ENCODE assay signal across 8 cellular contexts in the genomic region with DNA sequence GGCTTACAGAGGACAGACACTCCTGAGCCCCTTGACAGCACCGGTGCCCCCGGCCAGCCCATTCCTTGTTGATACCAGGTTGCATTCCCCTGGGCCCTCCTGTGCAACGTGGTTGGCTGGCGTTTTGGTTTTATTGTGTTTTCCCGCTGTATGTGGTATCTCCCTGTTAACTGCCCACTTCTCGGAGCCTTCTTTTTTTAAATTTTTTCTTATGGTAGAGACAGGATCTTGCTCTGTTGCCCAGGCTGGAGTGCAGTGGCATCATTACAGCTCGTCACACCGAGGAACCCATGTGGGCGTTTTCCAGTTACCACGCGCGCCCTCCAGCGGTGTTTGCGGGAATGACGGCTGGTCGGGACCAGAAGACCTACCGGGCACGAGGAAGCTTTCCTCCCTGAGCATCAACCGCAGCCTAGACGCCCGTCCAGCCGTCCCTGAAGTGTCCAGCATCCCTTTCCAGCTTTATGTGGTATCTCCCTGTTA. TPM values are rescaled to one million over a fixed set of nuclear protein-coding genes. Genes with fewer than 3 reads are reported as not detected.
DNase-seq lines count a peak whose midpoint lies in the region; ATAC-seq and TF ChIP-seq lines count a peak whose summit lies in the region.

No MANE protein-coding gene starts in this region.

- ATAC-seq in right cardiac atrium (peak; percentile 14 to 30), GM21786 (IDR thresholded peaks at IDR 0.05; ENCODE audit: unreplicated experiment) (no peak), GM18868 (IDR thresholded peaks at IDR 0.05; ENCODE audit: unreplicated experiment) (no peak)

- no peaks in the 10 kb centered on the region for H3F3A ChIP-seq in SU-DHL-6 (ENCODE audit: insufficient read depth)

- H3K27ac ChIP-seq in SU-DHL-6 (ENCODE audit: low read depth, low read length) (no peak overlapping the region), right cardiac atrium (ENCODE audit: low read length) (no peak overlapping the region)

- H3K27me3 ChIP-seq in SU-DHL-6 (ENCODE audit: low read length) = no peaks in the 10 kb centered on the region
- H3K27me3 ChIP-seq in right cardiac atrium (ENCODE audit: control insufficient read depth, insufficient read depth) = no peaks in the 10 kb centered on the region

- no peaks in the 10 kb centered on the region for H3K36me3 Mint-ChIP-seq in IgD-negative memory B cell

- intact Hi-C loops in right cardiac atrium (cut with DNase I) = no loop called here

- H3K4me3 ChIP-seq in SU-DHL-6 (ENCODE audit: insufficient read depth, low read length, poor library complexity, severe bottlenecking) = no peak overlapping the region
- no peak overlapping the region for H3K4me3 ChIP-seq in right cardiac atrium (ENCODE audit: low read length)

- peaks cover 2 to 6% (median 4%) of the 10 kb centered on the region in 3 donors for H3K4me1 Mint-ChIP-seq in IgD-negative memory B cell

- H3K9ac ChIP-seq in SU-DHL-6 (ENCODE audit: low read length) = no peak overlapping the region

- peaks cover 0 to 4% (median 0%) of the 10 kb centered on the region in 3 donors for H3K9me3 Mint-ChIP-seq in IgD-negative memory B cell

- no peaks in the 10 kb centered on the region for H3K9me2 ChIP-seq in SU-DHL-6 (replicated peaks; ENCODE audit: insufficient read depth, low read length)

- no peaks in the 10 kb centered on the region for H4K20me1 ChIP-seq in SU-DHL-6 (ENCODE audit: low read depth, low read length)

- no peaks in the 10 kb centered on the region for H3K79me2 ChIP-seq in SU-DHL-6 (ENCODE audit: insufficient read depth, low read length)

- DNase-seq in DMS153 (lab: John Stamatoyannopoulos, UW) (peak; percentile 10), right cardiac atrium (peak; percentile 53 to 83 (median 79))
- DNase-seq in activated naive CD4-positive, alpha-beta T cell treated with anti-CD3 and anti-CD28 coated beads, Interleukin-2, amount 50 U/mL, for 16 hours = peak; percentile 82
- peak; percentile 65 to 86 (median 82) for DNase-seq in stimulated activated CD4-positive, alpha-beta T cell treated with anti-CD3 and anti-CD28 coated beads, Interleukin-1b, Interleukin-23, amount 100 ng/mL, for 24 hours (ENCODE audit: low read depth in 4 of 4, low spot score in 1 of 4)

- TF ChIP-seq CTCF in SU-DHL-6 (IDR thresholded peaks at IDR 0.05; ENCODE audit: insufficient read depth, low read length, poor library complexity, severe bottlenecking) = peak; percentile 88

- 43% methylated on average over 22 of the region's 22 CpGs for WGBS in right cardiac atrium

- H3K4me3 Mint-ChIP-seq in IgD-negative memory B cell = peak overlapping the region in 3 of 4 donors; percentile 68 to 86 (median 81)

- H3K27me3 Mint-ChIP-seq in IgD-negative memory B cell = peaks cover 14% of the 10 kb centered on the region

- H3K4me1 ChIP-seq in right cardiac atrium (ENCODE audit: control insufficient read depth, insufficient read depth, low read length) = no peaks in the 10 kb centered on the region

- H3K9me3 ChIP-seq in SU-DHL-6 (ENCODE audit: insufficient read depth, low read length) (peaks cover 6% of the 10 kb centered on the region; the same call in 1 of the 2 replicates), right cardiac atrium (ENCODE audit: control insufficient read depth, low read length) (no peaks in the 10 kb centered on the region)

- peak overlapping the region; percentile 44 for H3K4me2 ChIP-seq in SU-DHL-6 (ENCODE audit: low read depth, low read length, poor library complexity, severe bottlenecking)

- H2AFZ ChIP-seq in SU-DHL-6 (ENCODE audit: low read depth, low read length, severe bottlenecking) = peak overlapping the region; percentile 85

- H3K36me3 ChIP-seq in SU-DHL-6 (ENCODE audit: low read length) = no peaks in the 10 kb centered on the region

- peak overlapping the region in 1 of 3 donors; percentile 22 for H3K27ac Mint-ChIP-seq in IgD-negative memory B cell

RNA-seq across cellular contexts. Expression of a gene that starts 16.9 kb away (rescaled TPM):
- 51.1 TPM for polyA plus RNA-seq in IgD-negative memory B cell
- 10 to 100 TPM in 3 of 4 donors, 1 to 10 TPM in 1; 8.9 to 13.2 (median 11.5) TPM for total RNA-seq in right cardiac atrium
- 19.0 TPM for polyA plus RNA-seq in right cardiac atrium

RNA-seq across cellular contexts. Expression of a gene that starts 55.7 kb away (rescaled TPM):
- polyA plus RNA-seq in IgD-negative memory B cell (not detected), right cardiac atrium (not detected)
- not detected for total RNA-seq in right cardiac atrium

Comparison
In these comparisons a context has a peak if more than half of its experiments do, and no peak if none do; other contexts are left out.
1. DNase-seq: peak in every context shown above with its lines; median percentile 82 in activated naive CD4-positive, alpha-beta T cell treated with anti-CD3 and anti-CD28 coated beads, Interleukin-2, amount 50 U/mL, for 16 hours; 82 in stimulated activated CD4-positive, alpha-beta T cell treated with anti-CD3 and anti-CD28 coated beads, Interleukin-1b, Interleukin-23, amount 100 ng/mL, for 24 hours; 79 in right cardiac atrium; 10 in DMS153.
2. ATAC-seq: peak in right cardiac atrium (2 of 2); none in GM21786 (single experiment) and GM18868 (single experiment).